ENCODE assay signal across 8 cellular contexts in genomic region chr6:71289039-71289801, GRCh38. TPM values are rescaled to one million over a fixed set of nuclear protein-coding genes. Genes with fewer than 3 reads are reported as not detected.
DNase-seq lines count a peak whose midpoint lies in the region; ATAC-seq lines count a peak whose summit lies in the region.

No MANE protein-coding gene starts in this region.

- H4K91ac ChIP-seq in trophoblast cell (ENCODE audit: low read depth, low read length): peak overlapping the region; percentile 96

- peak overlapping the region; percentile 98 for H3K14ac ChIP-seq in trophoblast cell (ENCODE audit: low read length)

- peak overlapping the region; percentile 89 for H3K4me3 ChIP-seq in trophoblast cell (ENCODE audit: low read depth, low read length)

- peaks cover 0 to 3% of the 10 kb centered on the region in 2 experiments for H3K36me3 ChIP-seq in trophoblast cell (ENCODE audit: control insufficient read depth in 1 of 2, insufficient read depth in 2 of 2, low read length in 2 of 2)

- intact Hi-C loops in Right ventricle myocardium superior (cut with DNase I): loop anchor here (5.0 kb wide), 1 partner anchor 58 kb away; no protein-coding TSS in a partner anchor

- H2AK5ac ChIP-seq in trophoblast cell (ENCODE audit: low read length): no peak overlapping the region

- H3K27me3 ChIP-seq in trophoblast cell (ENCODE audit: insufficient read depth, low read length): no peaks in the 10 kb centered on the region

- peak overlapping the region; percentile 91 for H4K12ac ChIP-seq in trophoblast cell (ENCODE audit: low read depth, low read length)

- H3K27ac Mint-ChIP-seq in activated naive CD4-positive, alpha-beta T cell treated with anti-CD3 and anti-CD28 coated beads, Interleukin-2, amount 10 ng/mL, durations not matched to agents 7 days and 5 days: peak overlapping the region; percentile 77

- peak overlapping the region; percentile 78 for H3K9ac ChIP-seq in trophoblast cell (ENCODE audit: low read length)

- peak overlapping the region; percentile 85 for H4K8ac ChIP-seq in trophoblast cell (ENCODE audit: low read depth, low read length)

- peaks cover 4% of the 10 kb centered on the region for H3K27me3 Mint-ChIP-seq in activated naive CD4-positive, alpha-beta T cell treated with anti-CD3 and anti-CD28 coated beads, Interleukin-2, amount 10 ng/mL, durations not matched to agents 7 days and 5 days

- H3K36me3 Mint-ChIP-seq in activated naive CD4-positive, alpha-beta T cell treated with anti-CD3 and anti-CD28 coated beads, Interleukin-2, amount 10 ng/mL, durations not matched to agents 7 days and 5 days: peaks cover 17% of the 10 kb centered on the region

- H3K4ac ChIP-seq in trophoblast cell (ENCODE audit: low read depth, low read length): peak overlapping the region; percentile 92

- peak overlapping the region; percentile 77 for H3K4me2 ChIP-seq in trophoblast cell (ENCODE audit: low read length)

- H3K27ac ChIP-seq in trophoblast cell (ENCODE audit: low read depth, low read length): peak overlapping the region; percentile 55

- H2BK12ac ChIP-seq in trophoblast cell (ENCODE audit: low read length): peak overlapping the region; percentile 75

- peaks cover 8% of the 10 kb centered on the region for H3K79me2 ChIP-seq in trophoblast cell (ENCODE audit: control insufficient read depth, insufficient read depth, low read length, poor library complexity)

- CTCF ChIA-PET in activated naive CD4-positive, alpha-beta T cell treated with anti-CD3 and anti-CD28 coated beads, Interleukin-2, amount 10 ng/mL, durations not matched to agents 7 days and 5 days (lab: Charles Lee): interaction anchor here (2.1 kb wide), 1 partner anchor 11 kb away, joined by 9 read pairs; no protein-coding TSS in a partner anchor

- peak overlapping the region; percentile 97 for H2AFZ ChIP-seq in trophoblast cell (ENCODE audit: insufficient read depth, low read length, poor library complexity)

- H3K9me3 Mint-ChIP-seq in activated naive CD4-positive, alpha-beta T cell treated with anti-CD3 and anti-CD28 coated beads, Interleukin-2, amount 10 ng/mL, durations not matched to agents 7 days and 5 days: no peaks in the 10 kb centered on the region

- peak overlapping the region; percentile 73 for H2BK120ac ChIP-seq in trophoblast cell (ENCODE audit: insufficient read depth, low read length, poor library complexity)

- H3K4me1 Mint-ChIP-seq in activated naive CD4-positive, alpha-beta T cell treated with anti-CD3 and anti-CD28 coated beads, Interleukin-2, amount 10 ng/mL, durations not matched to agents 7 days and 5 days: peaks cover 38% of the 10 kb centered on the region

- peaks cover 9% of the 10 kb centered on the region for H3K79me1 ChIP-seq in trophoblast cell (ENCODE audit: low read length)

- H3K9me3 ChIP-seq in trophoblast cell (ENCODE audit: insufficient read depth, low read depth, low read length): no peaks in the 10 kb centered on the region

- no CpG with 5 or more reads among the region's 57 CpGs for WGBS in trophoblast cell (ENCODE audit: extremely low coverage, insufficient coverage, insufficient read length)

- DNase-seq in activated T-cell treated with anti-CD3 and anti-CD28 coated beads for 1 hour (ENCODE audit: low read depth) (peak; percentile 8), activated T-cell treated with anti-CD3 and anti-CD28 coated beads for 4 hours (no peak), NCI-H2227 (lab: John Stamatoyannopoulos, UW; ENCODE audit: unreplicated experiment) (peak; percentile 42), Right ventricle myocardium superior (peak; percentile 59), trophoblast cell (peak in 1 of 2 donors; percentile 40), globus pallidus (ENCODE audit: low spot score) (no peak)
- DNase-seq in activated naive CD4-positive, alpha-beta T cell treated with anti-CD3 and anti-CD28 coated beads, Interleukin-2, amount 10 ng/mL, durations not matched to agents 7 days and 5 days: peak; percentile 46

- H2BK5ac ChIP-seq in trophoblast cell (ENCODE audit: low read depth, low read length, poor library complexity): peak overlapping the region; percentile 87

- H3K23ac ChIP-seq in trophoblast cell (ENCODE audit: low read length): no peak overlapping the region

- ATAC-seq in HG02798 (IDR thresholded peaks at IDR 0.05; ENCODE audit: poor library complexity, unreplicated experiment): peak; percentile 38
- peak; percentile 7 for ATAC-seq in Right ventricle myocardium superior (ENCODE audit: poor library complexity)

- peaks cover 0 to 4% of the 10 kb centered on the region in 2 experiments for H3K4me1 ChIP-seq in trophoblast cell (ENCODE audit: control insufficient read depth in 1 of 2, insufficient read depth in 2 of 2, low read length in 2 of 2)

- peak overlapping the region; percentile 77 for H3K4me3 Mint-ChIP-seq in activated naive CD4-positive, alpha-beta T cell treated with anti-CD3 and anti-CD28 coated beads, Interleukin-2, amount 10 ng/mL, durations not matched to agents 7 days and 5 days

- H3K18ac ChIP-seq in trophoblast cell (ENCODE audit: low read length): peak overlapping the region; percentile 98

RNA-seq across cellular contexts. Expression of gene OGFRL1, which starts 0.6 kb away (rescaled TPM):
- total RNA-seq in Right ventricle myocardium superior: 7.7 TPM
- 8.9 TPM in 2 replicates for polyA plus RNA-seq in trophoblast cell (2013)

Comparison
In these comparisons a context has a peak if more than half of its experiments do, and no peak if none do; other contexts are left out.
1. DNase-seq: peak in activated T-cell treated with anti-CD3 and anti-CD28 coated beads for 1 hour (single experiment), NCI-H2227 (single experiment), activated naive CD4-positive, alpha-beta T cell treated with anti-CD3 and anti-CD28 coated beads, Interleukin-2, amount 10 ng/mL, durations not matched to agents 7 days and 5 days (single experiment) and Right ventricle myocardium superior (single experiment); none in activated T-cell treated with anti-CD3 and anti-CD28 coated beads for 4 hours (single experiment) and globus pallidus (single experiment).